22 cellular contexts compared by ENCODE assay signal in the genomic region with DNA sequence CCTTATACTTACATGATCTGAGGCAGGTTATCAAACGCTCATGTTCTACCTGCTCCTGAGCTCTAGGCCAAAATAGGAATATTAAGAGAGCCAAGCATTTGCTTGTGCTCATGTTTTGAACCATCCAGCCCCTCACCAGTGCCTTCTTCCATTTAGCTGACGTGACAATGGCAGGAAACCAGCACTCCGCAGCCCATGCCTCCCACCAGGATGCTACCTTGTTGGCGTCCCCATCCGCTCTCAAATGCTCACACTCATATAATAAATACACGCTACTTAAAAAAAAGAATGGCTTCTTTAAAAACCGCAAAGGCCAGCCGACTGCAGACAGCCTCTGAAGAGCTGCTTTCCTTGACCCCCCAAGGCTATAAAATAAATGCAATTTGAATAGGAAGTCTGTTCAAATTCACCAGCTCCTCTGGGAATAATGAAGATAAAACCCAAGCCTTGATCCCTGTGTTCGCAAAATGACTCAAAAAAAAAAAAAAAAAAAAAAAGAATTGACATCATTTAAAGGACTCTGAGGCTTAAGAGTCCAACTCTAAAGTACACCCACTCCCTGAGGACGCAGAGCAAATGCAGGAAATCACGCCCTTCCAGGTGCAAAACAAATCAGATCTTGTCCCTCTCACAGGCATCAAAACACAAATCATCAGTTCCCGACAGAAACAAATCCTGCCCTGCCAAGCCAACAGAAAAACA. TPM values are rescaled to one million over a fixed set of nuclear protein-coding genes. Genes with fewer than 3 reads are reported as not detected.
DNase-seq lines count a peak whose midpoint lies in the region; ATAC-seq and TF ChIP-seq lines count a peak whose summit lies in the region.
"Had no signal": no experiment of that assay in that cellular context is flagged by ENCODE, and none has a peak within 500 bp of the region (broad histone marks: within the 10 kb centered on the region; RNA-seq: fewer than 3 reads in every experiment).

No MANE protein-coding gene starts in this region.

- intact Hi-C loops in A673 (cut with micrococcal nuclease; ENCODE audit: unreplicated experiment), result no loop called here

- H3K4me3 Mint-ChIP-seq in T-helper 17 cell (no peak overlapping the region), naive B cell (no peak overlapping the region)
- H3K4me3 Mint-ChIP-seq: activated CD8-positive, alpha-beta T cell treated with anti-CD3 and anti-CD28 coated beads for 36 hours had no signal

- H3K4me1 Mint-ChIP-seq in T-helper 17 cell, result peaks cover 32% of the 10 kb centered on the region
- H3K4me1 Mint-ChIP-seq in naive B cell, result peaks cover 54 to 61% (median 58%) of the 10 kb centered on the region in 3 donors

- POLR2A ChIA-PET in A673 (lab: Charles Lee; ENCODE audit: low non-redundant PET), result no interaction called here

- H3K9me3 ChIP-seq in A673 (ENCODE audit: low read depth, low read length, poor library complexity, severe bottlenecking), result no peaks in the 10 kb centered on the region
- H3K9me3 ChIP-seq in BLaER1, result no peaks in the 10 kb centered on the region
- H3K9me3 ChIP-seq in T-helper 17 cell (ENCODE audit: control insufficient read depth, low read length, poor library complexity, severe bottlenecking), result no peaks in the 10 kb centered on the region
- no peaks in the 10 kb centered on the region for H3K9me3 ChIP-seq in osteoblast (ENCODE audit: low read depth, low read length)
- H3K9me3 ChIP-seq: esophagus muscularis mucosa, left lung, ovary, SK-N-SH, tibial artery had no signal

- CTCF ChIA-PET in A673 (lab: Charles Lee), result no interaction called here

- peak overlapping the region; percentile 26 for H3K4me2 ChIP-seq in BLaER1
- no peak overlapping the region for H3K4me2 ChIP-seq in osteoblast (ENCODE audit: insufficient read depth, low read length)
- H3K4me2 ChIP-seq: SK-N-SH had no signal

- TF ChIP-seq CTCF in A673 (conservative IDR thresholded peaks at IDR 0.05; ENCODE audit: low read depth, low read length) (no peak), osteoblast (IDR thresholded peaks at IDR 0.05; ENCODE audit: extremely low read depth, low read depth, low read length) (no peak)

- peak overlapping the region; percentile 49 for H3K27ac Mint-ChIP-seq in T-helper 17 cell
- peak overlapping the region; percentile 71 to 89 (median 88) for H3K27ac Mint-ChIP-seq in naive B cell
- H3K27ac Mint-ChIP-seq: activated CD8-positive, alpha-beta T cell treated with anti-CD3 and anti-CD28 coated beads for 36 hours had no signal

- H4K20me1 ChIP-seq in BLaER1, result peaks cover 38% of the 10 kb centered on the region
- H4K20me1 ChIP-seq in osteoblast (ENCODE audit: insufficient read depth, low read length), result no peaks in the 10 kb centered on the region

- no peak overlapping the region for H2AFZ ChIP-seq in osteoblast (ENCODE audit: low read length)

- H3K4me1 ChIP-seq in A673 (ENCODE audit: insufficient read depth, low read length, poor library complexity, severe bottlenecking) (no peaks in the 10 kb centered on the region), BLaER1 (peaks cover 49% of the 10 kb centered on the region), osteoblast (ENCODE audit: insufficient read depth, low read length) (no peaks in the 10 kb centered on the region)
- H3K4me1 ChIP-seq: left lung, tibial artery had no signal

- H3K27me3 Mint-ChIP-seq in T-helper 17 cell (no peaks in the 10 kb centered on the region), naive B cell (no peaks in the 10 kb centered on the region)
- H3K27me3 Mint-ChIP-seq: activated CD8-positive, alpha-beta T cell treated with anti-CD3 and anti-CD28 coated beads for 36 hours had no signal

- no peak overlapping the region for H3K9ac ChIP-seq in BLaER1
- H3K9ac ChIP-seq: SK-N-SH had no signal

- peaks cover 7% of the 10 kb centered on the region for H3K36me3 Mint-ChIP-seq in T-helper 17 cell (ENCODE audit: low read depth)
- H3K36me3 Mint-ChIP-seq in naive B cell, result peaks cover 21 to 31% of the 10 kb centered on the region in 2 donors

- no peak for ATAC-seq in T-helper 17 cell
- ATAC-seq in naive B cell (ENCODE audit: low read depth in 2 of 2), result no peak
- ATAC-seq: activated CD8-positive, alpha-beta T cell treated with anti-CD3 and anti-CD28 coated beads for 36 hours; left lung; sciatic nerve; stimulated activated naive CD8-positive, alpha-beta T cell treated with anti-CD3 and anti-CD28 coated beads, Interleukin-15, Interleukin-2, amounts not matched to agents 100 U/mL and 50 U/mL, for 24 hours had no signal

- peak; percentile 74 for DNase-seq in A673 (ENCODE audit: low spot score)
- DNase-seq in T-helper 17 cell, result no peak
- no peak for DNase-seq in naive B cell
- no peak for DNase-seq in osteoblast (ENCODE audit: insufficient read length, low spot score, missing footprints)
- no peak for DNase-seq in midbrain (lab: John Stamatoyannopoulos, UW)
- no peak for DNase-seq in C1 segment of cervical spinal cord (lab: John Stamatoyannopoulos, UW)
- DNase-seq: activated CD8-positive, alpha-beta T cell treated with anti-CD3 and anti-CD28 coated beads for 36 hours; aorta; Calu3; Kasumi-1; left lung; NCI-H1105; NCI-H2171; NCI-H526 treated with DMSO at 0.1 percent for 48 hours; ovary; stimulated activated naive CD8-positive, alpha-beta T cell treated with anti-CD3 and anti-CD28 coated beads, Interleukin-15, Interleukin-2, amounts not matched to agents 100 U/mL and 50 U/mL, for 24 hours; T-helper 9 cell; tibial artery had no signal

- H3K36me3 ChIP-seq in A673 (ENCODE audit: insufficient read depth, low read length, poor library complexity, severe bottlenecking) (no peaks in the 10 kb centered on the region), BLaER1 (peaks cover 80% of the 10 kb centered on the region), osteoblast (ENCODE audit: insufficient read depth, low read length) (no peaks in the 10 kb centered on the region)
- H3K36me3 ChIP-seq: ovary had no signal

- no peak overlapping the region for H3K4me3 ChIP-seq in A673 (ENCODE audit: low read depth, low read length, poor library complexity, severe bottlenecking)
- no peak overlapping the region for H3K4me3 ChIP-seq in BLaER1
- no peak overlapping the region for H3K4me3 ChIP-seq in osteoblast (ENCODE audit: insufficient read depth, low read length)
- H3K4me3 ChIP-seq: esophagus muscularis mucosa, left lung, ovary, tibial artery had no signal

- no peaks in the 10 kb centered on the region for H3K27me3 ChIP-seq in A673 (replicated peaks; ENCODE audit: insufficient read depth, low read depth, low read length, poor library complexity)
- H3K27me3 ChIP-seq in BLaER1, result no peaks in the 10 kb centered on the region
- no peaks in the 10 kb centered on the region for H3K27me3 ChIP-seq in osteoblast (ENCODE audit: insufficient read depth, low read length)
- H3K27me3 ChIP-seq: esophagus muscularis mucosa, left lung, ovary, tibial artery had no signal

- BruUV-seq in A673 (replicated peaks; lab: Mats Ljungman, UMichigan), result no TSS peak

- H3K27ac ChIP-seq in A673 (ENCODE audit: low read depth, low read length, poor library complexity, severe bottlenecking) (no peak overlapping the region), BLaER1 (no peak overlapping the region), osteoblast (ENCODE audit: low read depth, low read length) (no peak overlapping the region)
- H3K27ac ChIP-seq: esophagus muscularis mucosa, left lung, ovary, tibial artery had no signal

- no peaks in the 10 kb centered on the region for H3K79me2 ChIP-seq in osteoblast (ENCODE audit: insufficient read depth, low read length)

- no peaks in the 10 kb centered on the region for H3K9me3 Mint-ChIP-seq in naive B cell
- H3K9me3 Mint-ChIP-seq: activated CD8-positive, alpha-beta T cell treated with anti-CD3 and anti-CD28 coated beads for 36 hours had no signal

RNA-seq across cellular contexts. Expression of gene RNASET2, which starts 29.0 kb away (rescaled TPM):
- total RNA-seq in A673 (2021) (5.7 and 11.9 TPM in 2 replicates), T-helper 17 cell (100 to 1,000 TPM; 245 to 340 TPM), osteoblast (41.3 and 47.8 TPM in 2 replicates)
- polyA plus RNA-seq in naive B cell (ENCODE audit: low read depth in 6 of 6), result 100 to 1,000 TPM; 472 to 744 (median 534) TPM
